ENCODE assay signal across 9 cellular contexts in the genomic region with DNA sequence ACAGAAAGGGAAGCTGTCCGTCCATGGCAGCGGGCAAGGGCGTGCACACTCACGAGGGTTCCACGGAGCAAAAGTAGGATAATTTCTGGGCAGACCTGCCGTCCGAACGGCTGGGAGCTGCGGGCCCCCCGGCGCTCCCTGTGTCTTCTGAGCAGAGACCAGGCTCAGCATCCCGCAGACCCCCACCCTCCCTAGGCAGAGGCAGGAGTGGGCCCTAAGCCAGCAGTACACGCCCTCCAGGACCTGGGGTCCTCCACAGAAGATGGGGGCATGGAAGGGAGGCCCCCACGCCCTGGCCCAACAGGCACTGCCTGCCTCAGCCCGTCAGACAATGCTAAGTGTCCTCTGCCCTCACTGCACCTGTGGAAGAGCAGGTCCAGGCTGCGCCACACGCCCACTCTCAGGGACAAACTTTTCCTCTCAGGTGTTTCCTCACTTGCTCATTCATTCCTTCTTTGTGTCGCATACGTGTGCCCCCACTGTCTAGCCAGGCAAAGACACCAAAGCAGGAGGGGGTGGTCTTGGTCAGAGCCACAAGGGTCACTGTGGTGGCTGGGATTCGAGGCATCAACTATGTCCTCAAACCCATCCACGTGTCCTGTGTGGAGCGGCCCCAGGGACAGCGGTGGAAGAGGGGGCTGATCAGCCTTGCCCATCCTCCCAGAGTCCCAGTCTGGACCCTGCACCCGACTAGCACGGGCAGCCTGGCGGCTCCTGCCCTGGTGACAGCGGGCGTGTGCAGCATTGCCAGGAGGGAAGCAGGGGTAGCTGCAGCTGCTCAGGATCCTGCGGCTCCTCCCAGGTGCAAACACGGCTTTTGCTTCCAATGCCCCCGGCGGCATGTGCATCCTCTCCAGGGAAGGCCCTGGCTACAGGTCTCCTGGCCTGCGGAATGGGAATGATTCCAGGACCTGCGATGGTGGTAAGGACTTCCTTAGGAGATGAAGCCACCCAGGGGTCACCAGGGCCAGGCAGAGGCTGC. TPM values are rescaled to one million over a fixed set of nuclear protein-coding genes. Genes with fewer than 3 reads are reported as not detected.
DNase-seq lines count a peak whose midpoint lies in the region; ATAC-seq and TF ChIP-seq lines count a peak whose summit lies in the region.
"Had no signal": no experiment of that assay in that cellular context is flagged by ENCODE, and none has a peak within 500 bp of the region (broad histone marks: within the 10 kb centered on the region; RNA-seq: fewer than 3 reads in every experiment).

No MANE protein-coding gene starts in this region.

- H3K9me3 ChIP-seq in esophagus squamous epithelium (no peaks in the 10 kb centered on the region), MG63 (no peaks in the 10 kb centered on the region)

- peak overlapping the region; percentile 75 for H3K4me3 Mint-ChIP-seq in Calu3 (ENCODE audit: low read depth, unreplicated experiment)
- peak overlapping the region; percentile 44 for H3K4me3 Mint-ChIP-seq in T-helper 1 cell treated with Interleukin-12 subunit alpha and Interleukin-12 subunit beta and Interleukin-4 antibody, amounts not matched to agents 30 μg/mL and 1 μg/mL, for 36 hours

- H3K27ac ChIP-seq in esophagus squamous epithelium: peak overlapping the region; percentile 93 to 99 (median 98)

- intact Hi-C loops in Calu3 (cut with micrococcal nuclease; ENCODE audit: unreplicated experiment): loop anchor here (10.0 kb wide), 1 partner anchor 128 kb away; no protein-coding TSS in a partner anchor
- intact Hi-C loops in esophagus squamous epithelium (cut with DNase I): no loop called here
- intact Hi-C loops in posterior cingulate gyrus (cut with DNase I): no loop called here

- H3K4me3 ChIP-seq in esophagus squamous epithelium: peak overlapping the region in 2 of 4 donors; percentile 4 to 90
- no peak overlapping the region; the same call in 1 of the 2 replicates for H3K4me3 ChIP-seq in MG63

- 66 to 76% methylated on average over 9 to 15 of the region's 34 CpGs for WGBS in esophagus squamous epithelium, 2 donors

- BruUV-seq in Calu3 (replicated peaks; lab: Mats Ljungman, UMichigan): no TSS peak

- TF ChIP-seq POLR2A in esophagus squamous epithelium (IDR thresholded peaks at IDR 0.05): no peak

- peaks cover 20% of the 10 kb centered on the region for H3K4me1 Mint-ChIP-seq in Calu3 (ENCODE audit: low read depth, unreplicated experiment)
- H3K4me1 Mint-ChIP-seq in T-helper 1 cell treated with Interleukin-12 subunit alpha and Interleukin-12 subunit beta and Interleukin-4 antibody, amounts not matched to agents 30 μg/mL and 1 μg/mL, for 36 hours (ENCODE audit: low read depth): peaks cover 9% of the 10 kb centered on the region

- no peaks in the 10 kb centered on the region for H3K9me3 Mint-ChIP-seq in Calu3 (ENCODE audit: low read depth, unreplicated experiment)
- no peaks in the 10 kb centered on the region for H3K9me3 Mint-ChIP-seq in T-helper 1 cell treated with Interleukin-12 subunit alpha and Interleukin-12 subunit beta and Interleukin-4 antibody, amounts not matched to agents 30 μg/mL and 1 μg/mL, for 36 hours

- no peak for TF ChIP-seq CTCF in Calu3 (IDR thresholded peaks at IDR 0.05; ENCODE audit: unreplicated experiment)
- TF ChIP-seq CTCF in esophagus squamous epithelium (IDR thresholded peaks at IDR 0.05): no peak

- H3K36me3 ChIP-seq in esophagus squamous epithelium (no peaks in the 10 kb centered on the region), MG63 (no peaks in the 10 kb centered on the region)

- H3K27me3 ChIP-seq in esophagus squamous epithelium (peaks cover 0 to 35% (median 0%) of the 10 kb centered on the region in 4 donors), MG63 (no peaks in the 10 kb centered on the region)

- peaks cover 29 to 54% (median 32%) of the 10 kb centered on the region in 3 donors for H3K4me1 ChIP-seq in esophagus squamous epithelium

- H3K36me3 Mint-ChIP-seq in Calu3 (ENCODE audit: insufficient read depth, unreplicated experiment): peaks cover 45% of the 10 kb centered on the region
- H3K36me3 Mint-ChIP-seq in T-helper 1 cell treated with Interleukin-12 subunit alpha and Interleukin-12 subunit beta and Interleukin-4 antibody, amounts not matched to agents 30 μg/mL and 1 μg/mL, for 36 hours (ENCODE audit: low read depth): no peaks in the 10 kb centered on the region

- CTCF ChIA-PET in Calu3 (lab: Charles Lee): no interaction called here

- ATAC-seq in HG02610 (IDR thresholded peaks at IDR 0.05; ENCODE audit: unreplicated experiment): no peak
- ATAC-seq: Panc1 had no signal

- H3K27me3 Mint-ChIP-seq in Calu3 (ENCODE audit: unreplicated experiment): peaks cover 14% of the 10 kb centered on the region
- H3K27me3 Mint-ChIP-seq in T-helper 1 cell treated with Interleukin-12 subunit alpha and Interleukin-12 subunit beta and Interleukin-4 antibody, amounts not matched to agents 30 μg/mL and 1 μg/mL, for 36 hours (ENCODE audit: low read depth): peaks cover 14% of the 10 kb centered on the region

- H3K27ac Mint-ChIP-seq in Calu3 (ENCODE audit: unreplicated experiment): peak overlapping the region; percentile 56
- no peak overlapping the region for H3K27ac Mint-ChIP-seq in T-helper 1 cell treated with Interleukin-12 subunit alpha and Interleukin-12 subunit beta and Interleukin-4 antibody, amounts not matched to agents 30 μg/mL and 1 μg/mL, for 36 hours

- DNase-seq in Calu3 (no peak), esophagus squamous epithelium (lab: John Stamatoyannopoulos, UW) (no peak), posterior cingulate gyrus (peak in 7 of 10 donors; percentile 9 to 83 (median 19)), MG63 (no peak), midbrain (lab: John Stamatoyannopoulos, UW) (no peak), HT-29 (ENCODE audit: low spot score) (no peak)

RNA-seq across cellular contexts. Expression of a gene that starts 2.4 kb away (rescaled TPM):
- total RNA-seq in Calu3 (2022): 41.8 and 51.5 TPM in 2 replicates
- 100 to 1,000 TPM in 1 of 4 donors, 10 to 100 TPM in 3; 59.3 to 129 (median 78.6) TPM for total RNA-seq in esophagus squamous epithelium
- 95.4 and 177 TPM in 2 replicates for total RNA-seq in MG63 (2014; rRNA removed; shearing (Covaris generic); ENCODE audit: low replicate concordance)
- 9.9 and 12.3 TPM in 2 replicates for total RNA-seq in HT-29 (2014; rRNA removed; shearing (Covaris generic))

Comparison
In these comparisons a context has a peak if more than half of its experiments do, and no peak if none do; other contexts are left out.
1. DNase-seq: peak in posterior cingulate gyrus (7 of 10); none in Calu3 (single experiment), esophagus squamous epithelium (single experiment), MG63 (single experiment), midbrain (single experiment) and HT-29 (single experiment).